Comparison of ENCODE assay signal across 1 cellular context in the genomic region with DNA sequence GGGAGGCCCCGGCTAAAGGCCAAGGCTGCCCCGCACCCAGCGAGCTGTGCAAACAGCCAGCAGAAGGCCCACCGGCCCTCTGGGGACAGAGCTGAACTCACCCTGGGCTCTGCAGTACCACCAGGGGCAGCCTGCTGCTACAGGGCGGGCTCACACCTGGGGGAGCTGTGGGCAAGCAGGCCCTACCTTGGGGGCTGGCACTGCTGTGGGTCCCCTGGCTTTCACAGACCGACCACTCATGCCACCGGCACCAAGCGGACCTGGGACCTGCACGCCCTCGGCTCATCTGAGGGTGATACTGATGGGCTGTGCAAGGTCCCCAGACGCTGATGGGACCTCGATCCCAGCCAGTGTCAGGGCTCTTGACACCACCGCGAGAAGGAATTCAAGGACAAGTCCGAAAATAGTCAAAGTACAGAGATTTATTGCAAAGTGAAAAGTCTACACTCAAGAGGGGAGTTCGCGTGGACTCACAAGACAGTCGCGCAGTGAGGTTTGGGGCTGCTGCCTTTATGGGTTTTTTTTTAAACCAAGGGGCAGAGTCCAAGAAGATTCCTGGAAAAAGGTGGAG.
TF ChIP-seq lines count a peak whose summit lies in the region.

No MANE protein-coding gene starts in this region.

TF ChIP-seq in HepG2, 621 proteins besides CTCF, POLR2A, EP300 and RAD21 (continued from another document and continues in another):
- peak; percentile 55; the same call in 1 of the 2 replicates for TF ChIP-seq ZNF567 (CRISPR knock-in tag; IDR thresholded peaks at IDR 0.05; ENCODE audit: borderline replicate concordance)
- TF ChIP-seq, protein P1, sequence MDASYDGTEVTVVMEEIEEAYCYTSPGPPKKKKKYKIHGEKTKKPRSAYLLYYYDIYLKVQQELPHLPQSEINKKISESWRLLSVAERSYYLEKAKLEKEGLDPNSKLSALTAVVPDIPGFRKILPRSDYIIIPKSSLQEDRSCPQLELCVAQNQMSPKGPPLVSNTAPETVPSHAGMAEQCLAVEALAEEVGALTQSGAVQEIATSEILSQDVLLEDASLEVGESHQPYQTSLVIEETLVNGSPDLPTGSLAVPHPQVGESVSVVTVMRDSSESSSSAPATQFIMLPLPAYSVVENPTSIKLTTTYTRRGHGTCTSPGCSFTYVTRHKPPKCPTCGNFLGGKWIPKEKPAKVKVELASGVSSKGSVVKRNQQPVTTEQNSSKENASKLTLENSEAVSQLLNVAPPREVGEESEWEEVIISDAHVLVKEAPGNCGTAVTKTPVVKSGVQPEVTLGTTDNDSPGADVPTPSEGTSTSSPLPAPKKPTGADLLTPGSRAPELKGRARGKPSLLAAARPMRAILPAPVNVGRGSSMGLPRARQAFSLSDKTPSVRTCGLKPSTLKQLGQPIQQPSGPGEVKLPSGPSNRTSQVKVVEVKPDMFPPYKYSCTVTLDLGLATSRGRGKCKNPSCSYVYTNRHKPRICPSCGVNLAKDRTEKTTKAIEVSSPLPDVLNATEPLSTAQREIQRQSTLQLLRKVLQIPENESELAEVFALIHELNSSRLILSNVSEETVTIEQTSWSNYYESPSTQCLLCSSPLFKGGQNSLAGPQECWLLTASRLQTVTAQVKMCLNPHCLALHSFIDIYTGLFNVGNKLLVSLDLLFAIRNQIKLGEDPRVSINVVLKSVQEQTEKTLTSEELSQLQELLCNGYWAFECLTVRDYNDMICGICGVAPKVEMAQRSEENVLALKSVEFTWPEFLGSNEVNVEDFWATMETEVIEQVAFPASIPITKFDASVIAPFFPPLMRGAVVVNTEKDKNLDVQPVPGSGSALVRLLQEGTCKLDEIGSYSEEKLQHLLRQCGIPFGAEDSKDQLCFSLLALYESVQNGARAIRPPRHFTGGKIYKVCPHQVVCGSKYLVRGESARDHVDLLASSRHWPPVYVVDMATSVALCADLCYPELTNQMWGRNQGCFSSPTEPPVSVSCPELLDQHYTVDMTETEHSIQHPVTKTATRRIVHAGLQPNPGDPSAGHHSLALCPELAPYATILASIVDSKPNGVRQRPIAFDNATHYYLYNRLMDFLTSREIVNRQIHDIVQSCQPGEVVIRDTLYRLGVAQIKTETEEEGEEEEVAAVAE (CRISPR knock-in tag; IDR thresholded peaks at IDR 0.05; ENCODE audit: borderline replicate concordance), result no peak
- TF ChIP-seq ZNF616 (CRISPR knock-in tag; IDR thresholded peaks at IDR 0.05; ENCODE audit: low read depth), result no peak
- no peak for TF ChIP-seq LCORL (IDR thresholded peaks at IDR 0.05)
- TF ChIP-seq LCORL (CRISPR knock-in tag; IDR thresholded peaks at IDR 0.05), result peak; percentile 93
- TF ChIP-seq, protein P2, sequence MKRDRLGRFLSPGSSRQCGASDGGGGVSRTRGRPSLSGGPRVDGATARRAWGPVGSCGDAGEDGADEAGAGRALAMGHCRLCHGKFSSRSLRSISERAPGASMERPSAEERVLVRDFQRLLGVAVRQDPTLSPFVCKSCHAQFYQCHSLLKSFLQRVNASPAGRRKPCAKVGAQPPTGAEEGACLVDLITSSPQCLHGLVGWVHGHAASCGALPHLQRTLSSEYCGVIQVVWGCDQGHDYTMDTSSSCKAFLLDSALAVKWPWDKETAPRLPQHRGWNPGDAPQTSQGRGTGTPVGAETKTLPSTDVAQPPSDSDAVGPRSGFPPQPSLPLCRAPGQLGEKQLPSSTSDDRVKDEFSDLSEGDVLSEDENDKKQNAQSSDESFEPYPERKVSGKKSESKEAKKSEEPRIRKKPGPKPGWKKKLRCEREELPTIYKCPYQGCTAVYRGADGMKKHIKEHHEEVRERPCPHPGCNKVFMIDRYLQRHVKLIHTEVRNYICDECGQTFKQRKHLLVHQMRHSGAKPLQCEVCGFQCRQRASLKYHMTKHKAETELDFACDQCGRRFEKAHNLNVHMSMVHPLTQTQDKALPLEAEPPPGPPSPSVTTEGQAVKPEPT (CRISPR knock-in tag; IDR thresholded peaks at IDR 0.05; ENCODE audit: low read depth), result no peak
- TF ChIP-seq, protein P3, sequence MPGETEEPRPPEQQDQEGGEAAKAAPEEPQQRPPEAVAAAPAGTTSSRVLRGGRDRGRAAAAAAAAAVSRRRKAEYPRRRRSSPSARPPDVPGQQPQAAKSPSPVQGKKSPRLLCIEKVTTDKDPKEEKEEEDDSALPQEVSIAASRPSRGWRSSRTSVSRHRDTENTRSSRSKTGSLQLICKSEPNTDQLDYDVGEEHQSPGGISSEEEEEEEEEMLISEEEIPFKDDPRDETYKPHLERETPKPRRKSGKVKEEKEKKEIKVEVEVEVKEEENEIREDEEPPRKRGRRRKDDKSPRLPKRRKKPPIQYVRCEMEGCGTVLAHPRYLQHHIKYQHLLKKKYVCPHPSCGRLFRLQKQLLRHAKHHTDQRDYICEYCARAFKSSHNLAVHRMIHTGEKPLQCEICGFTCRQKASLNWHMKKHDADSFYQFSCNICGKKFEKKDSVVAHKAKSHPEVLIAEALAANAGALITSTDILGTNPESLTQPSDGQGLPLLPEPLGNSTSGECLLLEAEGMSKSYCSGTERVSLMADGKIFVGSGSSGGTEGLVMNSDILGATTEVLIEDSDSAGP (CRISPR knock-in tag; IDR thresholded peaks at IDR 0.05; ENCODE audit: borderline replicate concordance), result no peak; the same call in 1 of the 2 replicates
- TF ChIP-seq, protein P4, sequence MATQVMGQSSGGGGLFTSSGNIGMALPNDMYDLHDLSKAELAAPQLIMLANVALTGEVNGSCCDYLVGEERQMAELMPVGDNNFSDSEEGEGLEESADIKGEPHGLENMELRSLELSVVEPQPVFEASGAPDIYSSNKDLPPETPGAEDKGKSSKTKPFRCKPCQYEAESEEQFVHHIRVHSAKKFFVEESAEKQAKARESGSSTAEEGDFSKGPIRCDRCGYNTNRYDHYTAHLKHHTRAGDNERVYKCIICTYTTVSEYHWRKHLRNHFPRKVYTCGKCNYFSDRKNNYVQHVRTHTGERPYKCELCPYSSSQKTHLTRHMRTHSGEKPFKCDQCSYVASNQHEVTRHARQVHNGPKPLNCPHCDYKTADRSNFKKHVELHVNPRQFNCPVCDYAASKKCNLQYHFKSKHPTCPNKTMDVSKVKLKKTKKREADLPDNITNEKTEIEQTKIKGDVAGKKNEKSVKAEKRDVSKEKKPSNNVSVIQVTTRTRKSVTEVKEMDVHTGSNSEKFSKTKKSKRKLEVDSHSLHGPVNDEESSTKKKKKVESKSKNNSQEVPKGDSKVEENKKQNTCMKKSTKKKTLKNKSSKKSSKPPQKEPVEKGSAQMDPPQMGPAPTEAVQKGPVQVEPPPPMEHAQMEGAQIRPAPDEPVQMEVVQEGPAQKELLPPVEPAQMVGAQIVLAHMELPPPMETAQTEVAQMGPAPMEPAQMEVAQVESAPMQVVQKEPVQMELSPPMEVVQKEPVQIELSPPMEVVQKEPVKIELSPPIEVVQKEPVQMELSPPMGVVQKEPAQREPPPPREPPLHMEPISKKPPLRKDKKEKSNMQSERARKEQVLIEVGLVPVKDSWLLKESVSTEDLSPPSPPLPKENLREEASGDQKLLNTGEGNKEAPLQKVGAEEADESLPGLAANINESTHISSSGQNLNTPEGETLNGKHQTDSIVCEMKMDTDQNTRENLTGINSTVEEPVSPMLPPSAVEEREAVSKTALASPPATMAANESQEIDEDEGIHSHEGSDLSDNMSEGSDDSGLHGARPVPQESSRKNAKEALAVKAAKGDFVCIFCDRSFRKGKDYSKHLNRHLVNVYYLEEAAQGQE (IDR thresholded peaks at IDR 0.05; ENCODE audit: borderline replicate concordance in 1 of 2, low read depth in 1 of 2, low read length in 2 of 2), result peak in 1 of 2 experiments; percentile 51; a peak in 1 of 4 replicates
- 0 out of 2 replicates have a peak, but pooled peaks have one; percentile 63 for TF ChIP-seq DPF2 (CRISPR knock-in tag; IDR thresholded peaks at IDR 0.05; ENCODE audit: borderline replicate concordance, low read depth)
- TF ChIP-seq KLF11 (CRISPR knock-in tag; IDR thresholded peaks at IDR 0.05), result 0 out of 2 replicates have a peak, but pooled peaks have one; percentile 42
- TF ChIP-seq, protein P5, sequence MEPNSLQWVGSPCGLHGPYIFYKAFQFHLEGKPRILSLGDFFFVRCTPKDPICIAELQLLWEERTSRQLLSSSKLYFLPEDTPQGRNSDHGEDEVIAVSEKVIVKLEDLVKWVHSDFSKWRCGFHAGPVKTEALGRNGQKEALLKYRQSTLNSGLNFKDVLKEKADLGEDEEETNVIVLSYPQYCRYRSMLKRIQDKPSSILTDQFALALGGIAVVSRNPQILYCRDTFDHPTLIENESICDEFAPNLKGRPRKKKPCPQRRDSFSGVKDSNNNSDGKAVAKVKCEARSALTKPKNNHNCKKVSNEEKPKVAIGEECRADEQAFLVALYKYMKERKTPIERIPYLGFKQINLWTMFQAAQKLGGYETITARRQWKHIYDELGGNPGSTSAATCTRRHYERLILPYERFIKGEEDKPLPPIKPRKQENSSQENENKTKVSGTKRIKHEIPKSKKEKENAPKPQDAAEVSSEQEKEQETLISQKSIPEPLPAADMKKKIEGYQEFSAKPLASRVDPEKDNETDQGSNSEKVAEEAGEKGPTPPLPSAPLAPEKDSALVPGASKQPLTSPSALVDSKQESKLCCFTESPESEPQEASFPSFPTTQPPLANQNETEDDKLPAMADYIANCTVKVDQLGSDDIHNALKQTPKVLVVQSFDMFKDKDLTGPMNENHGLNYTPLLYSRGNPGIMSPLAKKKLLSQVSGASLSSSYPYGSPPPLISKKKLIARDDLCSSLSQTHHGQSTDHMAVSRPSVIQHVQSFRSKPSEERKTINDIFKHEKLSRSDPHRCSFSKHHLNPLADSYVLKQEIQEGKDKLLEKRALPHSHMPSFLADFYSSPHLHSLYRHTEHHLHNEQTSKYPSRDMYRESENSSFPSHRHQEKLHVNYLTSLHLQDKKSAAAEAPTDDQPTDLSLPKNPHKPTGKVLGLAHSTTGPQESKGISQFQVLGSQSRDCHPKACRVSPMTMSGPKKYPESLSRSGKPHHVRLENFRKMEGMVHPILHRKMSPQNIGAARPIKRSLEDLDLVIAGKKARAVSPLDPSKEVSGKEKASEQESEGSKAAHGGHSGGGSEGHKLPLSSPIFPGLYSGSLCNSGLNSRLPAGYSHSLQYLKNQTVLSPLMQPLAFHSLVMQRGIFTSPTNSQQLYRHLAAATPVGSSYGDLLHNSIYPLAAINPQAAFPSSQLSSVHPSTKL (CRISPR knock-in tag; IDR thresholded peaks at IDR 0.05), result peak; percentile 85
- TF ChIP-seq, protein P6, sequence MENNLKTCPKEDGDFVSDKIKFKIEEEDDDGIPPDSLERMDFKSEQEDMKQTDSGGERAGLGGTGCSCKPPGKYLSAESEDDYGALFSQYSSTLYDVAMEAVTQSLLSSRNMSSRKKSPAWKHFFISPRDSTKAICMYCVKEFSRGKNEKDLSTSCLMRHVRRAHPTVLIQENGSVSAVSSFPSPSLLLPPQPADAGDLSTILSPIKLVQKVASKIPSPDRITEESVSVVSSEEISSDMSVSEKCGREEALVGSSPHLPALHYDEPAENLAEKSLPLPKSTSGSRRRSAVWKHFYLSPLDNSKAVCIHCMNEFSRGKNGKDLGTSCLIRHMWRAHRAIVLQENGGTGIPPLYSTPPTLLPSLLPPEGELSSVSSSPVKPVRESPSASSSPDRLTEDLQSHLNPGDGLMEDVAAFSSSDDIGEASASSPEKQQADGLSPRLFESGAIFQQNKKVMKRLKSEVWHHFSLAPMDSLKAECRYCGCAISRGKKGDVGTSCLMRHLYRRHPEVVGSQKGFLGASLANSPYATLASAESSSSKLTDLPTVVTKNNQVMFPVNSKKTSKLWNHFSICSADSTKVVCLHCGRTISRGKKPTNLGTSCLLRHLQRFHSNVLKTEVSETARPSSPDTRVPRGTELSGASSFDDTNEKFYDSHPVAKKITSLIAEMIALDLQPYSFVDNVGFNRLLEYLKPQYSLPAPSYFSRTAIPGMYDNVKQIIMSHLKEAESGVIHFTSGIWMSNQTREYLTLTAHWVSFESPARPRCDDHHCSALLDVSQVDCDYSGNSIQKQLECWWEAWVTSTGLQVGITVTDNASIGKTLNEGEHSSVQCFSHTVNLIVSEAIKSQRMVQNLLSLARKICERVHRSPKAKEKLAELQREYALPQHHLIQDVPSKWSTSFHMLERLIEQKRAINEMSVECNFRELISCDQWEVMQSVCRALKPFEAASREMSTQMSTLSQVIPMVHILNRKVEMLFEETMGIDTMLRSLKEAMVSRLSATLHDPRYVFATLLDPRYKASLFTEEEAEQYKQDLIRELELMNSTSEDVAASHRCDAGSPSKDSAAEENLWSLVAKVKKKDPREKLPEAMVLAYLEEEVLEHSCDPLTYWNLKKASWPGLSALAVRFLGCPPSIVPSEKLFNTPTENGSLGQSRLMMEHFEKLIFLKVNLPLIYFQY (CRISPR knock-in tag; IDR thresholded peaks at IDR 0.05; ENCODE audit: borderline replicate concordance), result peak; percentile 63; the same call in 1 of the 2 replicates
- TF ChIP-seq GFI1 (CRISPR knock-in tag; IDR thresholded peaks at IDR 0.05; ENCODE audit: borderline replicate concordance), result peak; percentile 55; the same call in 1 of the 2 replicates
- TF ChIP-seq ZNF274 (CRISPR knock-in tag; IDR thresholded peaks at IDR 0.05), result 0 out of 2 replicates have a peak, but pooled peaks have one; percentile 16
- TF ChIP-seq TOPORS (CRISPR knock-in tag; IDR thresholded peaks at IDR 0.05), result peak; percentile 61; the same call in 1 of the 2 replicates
- peak; percentile 88 for TF ChIP-seq RXRB (CRISPR knock-in tag; IDR thresholded peaks at IDR 0.05; ENCODE audit: borderline replicate concordance)
- TF ChIP-seq, protein P7, sequence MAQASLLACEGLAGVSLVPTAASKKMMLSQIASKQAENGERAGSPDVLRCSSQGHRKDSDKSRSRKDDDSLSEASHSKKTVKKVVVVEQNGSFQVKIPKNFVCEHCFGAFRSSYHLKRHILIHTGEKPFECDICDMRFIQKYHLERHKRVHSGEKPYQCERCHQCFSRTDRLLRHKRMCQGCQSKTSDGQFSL (CRISPR knock-in tag; IDR thresholded peaks at IDR 0.05), result 0 out of 2 replicates have a peak, but pooled peaks have one; percentile 54
- TF ChIP-seq KLF16 (CRISPR knock-in tag; IDR thresholded peaks at IDR 0.05), result 0 out of 4 replicates have a peak, but pooled peaks of 1 of the 2 experiments have one; percentile 62
- peak; percentile 31; the same call in 1 of the 2 replicates for TF ChIP-seq ZNF629 (CRISPR knock-in tag; conservative IDR thresholded peaks at IDR 0.05)
- peak; percentile 94 for TF ChIP-seq HNRNPL (IDR thresholded peaks at IDR 0.05; ENCODE audit: low read depth, low read length)
- peak; percentile 29; the same call in 1 of the 2 replicates for TF ChIP-seq TBX3 (IDR thresholded peaks at IDR 0.05; ENCODE audit: borderline replicate concordance)
- peak; percentile 60 for TF ChIP-seq MIXL1 (CRISPR knock-in tag; IDR thresholded peaks at IDR 0.05)
- TF ChIP-seq EEA1 (CRISPR knock-in tag; IDR thresholded peaks at IDR 0.05; ENCODE audit: borderline replicate concordance), result peak; percentile 26; the same call in 1 of the 2 replicates
- TF ChIP-seq GATAD2A (CRISPR knock-in tag; IDR thresholded peaks at IDR 0.05), result peak; percentile 86
- TF ChIP-seq, protein P8, sequence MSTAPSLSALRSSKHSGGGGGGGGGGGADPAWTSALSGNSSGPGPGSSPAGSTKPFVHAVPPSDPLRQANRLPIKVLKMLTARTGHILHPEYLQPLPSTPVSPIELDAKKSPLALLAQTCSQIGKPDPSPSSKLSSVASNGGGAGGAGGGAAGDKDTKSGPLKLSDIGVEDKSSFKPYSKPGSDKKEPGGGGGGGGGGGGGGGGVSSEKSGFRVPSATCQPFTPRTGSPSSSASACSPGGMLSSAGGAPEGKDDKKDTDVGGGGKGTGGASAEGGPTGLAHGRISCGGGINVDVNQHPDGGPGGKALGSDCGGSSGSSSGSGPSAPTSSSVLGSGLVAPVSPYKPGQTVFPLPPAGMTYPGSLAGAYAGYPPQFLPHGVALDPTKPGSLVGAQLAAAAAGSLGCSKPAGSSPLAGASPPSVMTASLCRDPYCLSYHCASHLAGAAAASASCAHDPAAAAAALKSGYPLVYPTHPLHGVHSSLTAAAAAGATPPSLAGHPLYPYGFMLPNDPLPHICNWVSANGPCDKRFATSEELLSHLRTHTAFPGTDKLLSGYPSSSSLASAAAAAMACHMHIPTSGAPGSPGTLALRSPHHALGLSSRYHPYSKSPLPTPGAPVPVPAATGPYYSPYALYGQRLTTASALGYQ (CRISPR knock-in tag; IDR thresholded peaks at IDR 0.05), result peak; percentile 58; the same call in 1 of the 2 replicates
